28 cellular contexts compared by ENCODE assay signal in genomic region chr19:2790557-2791271, GRCh38.
"Had no signal": no experiment of that assay in that cellular context is flagged by ENCODE, and none has a peak within 500 bp of the region (broad histone marks: within the 10 kb centered on the region; RNA-seq: fewer than 3 reads in every experiment).

No MANE protein-coding gene starts in this region.

- H3K4me3 ChIP-seq: ascending aorta, body of pancreas had no signal

- H3K27me3 ChIP-seq: ascending aorta, body of pancreas had no signal

- DNase-seq: activated B cell treated with CpG ODN at 0.5 μM for 24 hours; activated CD4-positive, alpha-beta T cell treated with anti-CD3 and anti-CD28 coated beads for 1 hour; activated CD4-positive, alpha-beta T cell treated with anti-CD3 and anti-CD28 coated beads, Interleukin-2, amount 10 ng/mL, durations not matched to agents 24 days and 14 days; activated CD4-positive, alpha-beta T cell treated with anti-CD3 and anti-CD28 coated beads, Interleukin-2, amount 50 U/mL, for 48 hours; activated CD8-positive, alpha-beta memory T cell treated with anti-CD3 and anti-CD28 coated beads, Interleukin-2, amount 10 ng/mL, durations not matched to agents 7 days and 5 days; activated effector memory CD4-positive, alpha-beta T cell treated with anti-CD3 and anti-CD28 coated beads, Interleukin-2, amount 50 U/mL, for 16 hours; activated naive CD4-positive, alpha-beta T cell treated with Interleukin-2 at 50 U/mL for 16 hours; activated naive CD8-positive, alpha-beta T cell treated with anti-CD3 and anti-CD28 coated beads, Interleukin-2, amount 50 U/mL, for 24 hours; activated T-cell treated with anti-CD3 and anti-CD28 coated beads, Interleukin-2, amount 50 U/mL, for 24 hours; amniotic stem cell; body of pancreas; central memory CD4-positive, alpha-beta T cell; KG1; NCI-H1092 treated with DMSO at 0.1 percent for 48 hours; NCI-H1417 treated with DMSO at 0.1 percent for 48 hours; NCI-H1694; NCI-H2029 treated with DMSO at 0.1 percent for 48 hours; NCI-H510A treated with DMSO at 0.1 percent for 48 hours; NCI-H69; NK-92 treated with Interleukin-12 subunit alpha and Interleukin-12 subunit beta, amount 100 ng/mL, for 24 hours; OCI-M1; RPMI8226; T-helper 17 cell; T-helper 9 cell had no signal

- ATAC-seq: activated CD8-positive, alpha-beta memory T cell treated with anti-CD3 and anti-CD28 coated beads, Interleukin-2, amount 10 ng/mL, durations not matched to agents 7 days and 5 days; activated naive CD4-positive, alpha-beta T cell treated with anti-CD3 and anti-CD28 coated beads, Interleukin-2, amount 50 U/mL, for 72 hours; activated naive CD8-positive, alpha-beta T cell treated with anti-CD3 and anti-CD28 coated beads, Interleukin-2, amount 50 U/mL, for 24 hours; body of pancreas; Panc1; Right ventricle myocardium inferior; T-helper 17 cell had no signal

- H3K9me3 ChIP-seq: ascending aorta, body of pancreas had no signal

- H3K27ac ChIP-seq: ascending aorta, body of pancreas had no signal
